ENCODE assay signal across 8 cellular contexts in genomic region chr6:49462927-49463611, GRCh38. TPM values are rescaled to one million over a fixed set of nuclear protein-coding genes. Genes with fewer than 3 reads are reported as not detected.
A peak's percentile ranks its signal among the peaks of the same experiment; 100 is the strongest.
DNase-seq lines count a peak whose midpoint lies in the region; ATAC-seq and TF ChIP-seq lines count a peak whose summit lies in the region.

Gene CENPQ (plus strand): TSS chr6:49463370. CDS start chr6:49470177, 6,807 bp downstream.
Gene MMUT (minus strand): TSS chr6:49463253. CDS start chr6:49459466, 3,787 bp downstream.

- H3K36me3 Mint-ChIP-seq in activated naive CD4-positive, alpha-beta T cell treated with anti-CD3 and anti-CD28 coated beads, Interleukin-2, amount 50 U/mL, for 24 hours = peaks cover 2% of the 10 kb centered on the region

- no peak for TF ChIP-seq CTCF in GM06990 (IDR thresholded peaks at IDR 0.05; ENCODE audit: insufficient read depth, low read length, poor library complexity, severe bottlenecking)

- H3K27ac ChIP-seq in temporal lobe (ENCODE audit: low read depth, low read length) = peak within 1 kb of the TSS; percentile 88

- ATAC-seq in HG02588 (IDR thresholded peaks at IDR 0.05; ENCODE audit: unreplicated experiment) (peak; percentile 99), SK-N-SH treated with all-trans-retinoic acid at 6 μM for 48 hours (peak; percentile 99)

- H3K4me1 Mint-ChIP-seq in activated naive CD4-positive, alpha-beta T cell treated with anti-CD3 and anti-CD28 coated beads, Interleukin-2, amount 50 U/mL, for 24 hours = peaks cover 57% of the 10 kb centered on the region

- peak; percentile 89 for DNase-seq in GM06990 (ENCODE audit: extremely low read depth, insufficient read length)
- DNase-seq in NCI-H1092 (lab: John Stamatoyannopoulos, UW) = peak; percentile 95
- DNase-seq in glomerular endothelial cell (ENCODE audit: extremely low read depth, low read depth, low spot score) = peak; percentile 78
- DNase-seq in occipital lobe (lab: John Stamatoyannopoulos, UW) = peak; percentile 92

- peak within 1 kb of the TSS; percentile 98 for H3K4me3 Mint-ChIP-seq in activated naive CD4-positive, alpha-beta T cell treated with anti-CD3 and anti-CD28 coated beads, Interleukin-2, amount 50 U/mL, for 24 hours

- no peaks in the 10 kb centered on the region for H3K9me3 Mint-ChIP-seq in activated naive CD4-positive, alpha-beta T cell treated with anti-CD3 and anti-CD28 coated beads, Interleukin-2, amount 50 U/mL, for 24 hours

- peak within 1 kb of the TSS; percentile 99 for H3K4me3 ChIP-seq in GM06990 (replicated peaks; ENCODE audit: low read depth, low read length)

- H3K27ac Mint-ChIP-seq in activated naive CD4-positive, alpha-beta T cell treated with anti-CD3 and anti-CD28 coated beads, Interleukin-2, amount 50 U/mL, for 24 hours = peak within 1 kb of the TSS; percentile 96

- no peaks in the 10 kb centered on the region for H3K27me3 Mint-ChIP-seq in activated naive CD4-positive, alpha-beta T cell treated with anti-CD3 and anti-CD28 coated beads, Interleukin-2, amount 50 U/mL, for 24 hours

- H3K27me3 ChIP-seq in GM06990 (replicated peaks; ENCODE audit: control insufficient read depth, insufficient read depth, low read length) = no peaks in the 10 kb centered on the region

- no peaks in the 10 kb centered on the region for H3K36me3 ChIP-seq in GM06990 (ENCODE audit: control insufficient read depth, insufficient read depth, low read length)

TF ChIP-seq in SK-N-SH treated with all-trans-retinoic acid at 6 μM for 48 hours, 23 proteins besides CTCF, POLR2A, EP300 and RAD21:
- TF ChIP-seq TCF4 (CRISPR knock-in tag; IDR thresholded peaks at IDR 0.05; ENCODE audit: borderline replicate concordance) = no peak
- TF ChIP-seq BACH2 (CRISPR knock-in tag; IDR thresholded peaks at IDR 0.05; ENCODE audit: borderline replicate concordance) = no peak
- no peak for TF ChIP-seq SNAI2 (CRISPR knock-in tag; IDR thresholded peaks at IDR 0.05)
- TF ChIP-seq GLIS3 (CRISPR knock-in tag; IDR thresholded peaks at IDR 0.05) = no peak
- no peak for TF ChIP-seq OSR1 (CRISPR knock-in tag; IDR thresholded peaks at IDR 0.05)
- TF ChIP-seq TOX (CRISPR knock-in tag; IDR thresholded peaks at IDR 0.05; ENCODE audit: borderline replicate concordance) = no peak
- TF ChIP-seq ISL1 (CRISPR knock-in tag; IDR thresholded peaks at IDR 0.05) = no peak
- no peak for TF ChIP-seq CREB5 (CRISPR knock-in tag; IDR thresholded peaks at IDR 0.05; ENCODE audit: low read depth)
- TF ChIP-seq RARB (CRISPR knock-in tag; IDR thresholded peaks at IDR 0.05) = no peak
- TF ChIP-seq CSRNP3 (CRISPR knock-in tag; IDR thresholded peaks at IDR 0.05) = no peak
- TF ChIP-seq ARNTL (CRISPR knock-in tag; IDR thresholded peaks at IDR 0.05; ENCODE audit: borderline replicate concordance, low read depth) = no peak
- no peak for TF ChIP-seq TSHZ2 (CRISPR knock-in tag; IDR thresholded peaks at IDR 0.05)
- no peak for TF ChIP-seq PATZ1 (CRISPR knock-in tag; IDR thresholded peaks at IDR 0.05; ENCODE audit: borderline replicate concordance)
- no peak for TF ChIP-seq ZNF70 (CRISPR knock-in tag; IDR thresholded peaks at IDR 0.05)
- TF ChIP-seq ZFP30 (CRISPR knock-in tag; IDR thresholded peaks at IDR 0.05) = no peak
- TF ChIP-seq ZNF565 (CRISPR knock-in tag; conservative IDR thresholded peaks at IDR 0.05; ENCODE audit: low read depth) = no peak
- no peak for TF ChIP-seq CSDC2 (CRISPR knock-in tag; IDR thresholded peaks at IDR 0.05)
- no peak for TF ChIP-seq ESRRG (CRISPR knock-in tag; IDR thresholded peaks at IDR 0.05)
- no peak for TF ChIP-seq ZNF8 (CRISPR knock-in tag; IDR thresholded peaks at IDR 0.05)
- no peak for TF ChIP-seq POU6F1 (CRISPR knock-in tag; IDR thresholded peaks at IDR 0.05; ENCODE audit: borderline replicate concordance, low read depth)

RNA-seq across cellular contexts. Expression of gene CENPQ, which starts in this region (rescaled TPM):
- total RNA-seq in glomerular endothelial cell (3.2 and 5.8 TPM in 2 replicates), occipital lobe (5.6 TPM), temporal lobe (5.2 TPM)

RNA-seq across cellular contexts. Expression of gene MMUT, which starts in this region (rescaled TPM):
- total RNA-seq in glomerular endothelial cell = 8.2 and 9.0 TPM in 2 replicates
- total RNA-seq in occipital lobe = 29.6 TPM
- total RNA-seq in temporal lobe = 25.8 TPM

Comparison
In these comparisons a context has a peak if more than half of its experiments do, and no peak if none do; other contexts are left out.
1. Peak in every context shown above with its lines: DNase-seq, ATAC-seq, H3K4me3 ChIP-seq and H3K27ac ChIP-seq.